19 cellular contexts compared by ENCODE assay signal in the genomic region with DNA sequence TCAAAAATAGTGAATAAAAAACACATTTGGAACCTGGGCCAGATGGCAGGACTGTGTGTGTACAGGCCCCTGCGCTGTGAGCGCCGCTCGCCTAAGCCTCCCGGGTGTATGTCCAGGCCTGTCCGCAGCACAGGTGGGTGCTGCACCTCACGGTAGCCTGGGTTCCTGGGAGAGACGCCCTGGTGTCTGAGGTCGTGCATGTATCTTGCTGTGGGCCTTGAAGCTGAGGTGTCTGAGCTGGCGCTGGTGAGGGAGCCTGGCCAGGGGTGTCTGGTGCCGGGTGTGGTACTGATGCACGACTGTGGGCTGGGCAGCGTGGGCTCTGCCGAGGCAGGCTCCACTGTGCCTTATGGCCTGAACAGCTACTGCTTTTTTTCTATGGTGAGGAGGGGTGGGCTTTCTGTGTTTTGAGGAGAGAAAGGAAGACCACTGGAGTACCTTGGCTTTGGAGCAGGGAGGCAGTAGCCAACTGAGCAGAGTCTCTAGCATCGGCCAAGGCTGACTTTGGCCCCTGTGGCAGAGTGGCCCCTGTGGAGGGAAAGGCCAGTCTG. TPM values are rescaled to one million over a fixed set of nuclear protein-coding genes. Genes with fewer than 3 reads are reported as not detected.
DNase-seq lines count a peak whose midpoint lies in the region; ATAC-seq and TF ChIP-seq lines count a peak whose summit lies in the region.
"Had no signal": no experiment of that assay in that cellular context is flagged by ENCODE, and none has a peak within 500 bp of the region (broad histone marks: within the 10 kb centered on the region; RNA-seq: fewer than 3 reads in every experiment).

No MANE protein-coding gene starts in this region.

- H3K36me3 Mint-ChIP-seq in activated naive CD4-positive, alpha-beta T cell treated with anti-CD3 and anti-CD28 coated beads, Interleukin-2, amount 50 U/mL, for 72 hours, result peaks cover 0 to 6% of the 10 kb centered on the region in 2 donors
- peaks cover 21% of the 10 kb centered on the region for H3K36me3 Mint-ChIP-seq in activated naive CD4-positive, alpha-beta T cell treated with anti-CD3 and anti-CD28 coated beads, Interleukin-2, amount 10 ng/mL, durations not matched to agents 7 days and 5 days
- H3K36me3 Mint-ChIP-seq in stimulated activated effector memory CD8-positive, alpha-beta T cell treated with anti-CD3 and anti-CD28 coated beads, Interleukin-12 subunit alpha, Interleukin-12 subunit beta, amount 100 ng/mL, for 72 hours, result peaks cover 71% of the 10 kb centered on the region

- no peaks in the 10 kb centered on the region for H3K27me3 Mint-ChIP-seq in activated naive CD4-positive, alpha-beta T cell treated with anti-CD3 and anti-CD28 coated beads, Interleukin-2, amount 10 ng/mL, durations not matched to agents 7 days and 5 days
- H3K27me3 Mint-ChIP-seq: memory B cell had no signal

- peak overlapping the region; percentile 59 for H3K27ac ChIP-seq in WERI-Rb-1
- H3K27ac ChIP-seq: pancreas had no signal

- no peaks in the 10 kb centered on the region for H3K27me3 ChIP-seq in WERI-Rb-1 (ENCODE audit: insufficient read depth, low read depth, severe bottlenecking)
- H3K27me3 ChIP-seq: pancreas had no signal

- no peak for DNase-seq in activated naive CD4-positive, alpha-beta T cell treated with anti-CD3 and anti-CD28 coated beads, Interleukin-2, amount 50 U/mL, for 72 hours (ENCODE audit: low spot score in 2 of 2)
- DNase-seq in activated naive CD4-positive, alpha-beta T cell treated with anti-CD3 and anti-CD28 coated beads, Interleukin-2, amount 10 ng/mL, durations not matched to agents 7 days and 5 days, result no peak
- DNase-seq in WERI-Rb-1 (peak; percentile 44), GF-D8 (lab: John Stamatoyannopoulos, UW) (no peak)
- no peak for DNase-seq in stimulated activated effector memory CD8-positive, alpha-beta T cell treated with anti-CD3 and anti-CD28 coated beads, Interleukin-12 subunit alpha, Interleukin-12 subunit beta, amount 100 ng/mL, for 72 hours (ENCODE audit: low spot score in 2 of 2)
- DNase-seq: ACHN; C1 segment of cervical spinal cord; cortex of kidney; glutamatergic neuron; NCI-H510A treated with DMSO at 0.1 percent for 48 hours; stimulated activated CD4-positive, alpha-beta T cell treated with anti-CD3 and anti-CD28 coated beads, Interleukin-15, amount 100 ng/mL, for 24 hours; T1000 had no signal

- H3K9me3 ChIP-seq in WERI-Rb-1 (ENCODE audit: severe bottlenecking), result no peaks in the 10 kb centered on the region
- H3K9me3 ChIP-seq: pancreas had no signal

- no peak overlapping the region for H3K4me3 ChIP-seq in WERI-Rb-1 (ENCODE audit: low read depth, low read length)
- H3K4me3 ChIP-seq: pancreas had no signal

- CTCF ChIA-PET in activated naive CD4-positive, alpha-beta T cell treated with anti-CD3 and anti-CD28 coated beads, Interleukin-2, amount 10 ng/mL, durations not matched to agents 7 days and 5 days (lab: Charles Lee), result no interaction called here

- no peaks in the 10 kb centered on the region for H3K9me3 Mint-ChIP-seq in activated naive CD4-positive, alpha-beta T cell treated with anti-CD3 and anti-CD28 coated beads, Interleukin-2, amount 50 U/mL, for 72 hours
- no peaks in the 10 kb centered on the region for H3K9me3 Mint-ChIP-seq in activated naive CD4-positive, alpha-beta T cell treated with anti-CD3 and anti-CD28 coated beads, Interleukin-2, amount 10 ng/mL, durations not matched to agents 7 days and 5 days
- no peaks in the 10 kb centered on the region for H3K9me3 Mint-ChIP-seq in stimulated activated effector memory CD8-positive, alpha-beta T cell treated with anti-CD3 and anti-CD28 coated beads, Interleukin-12 subunit alpha, Interleukin-12 subunit beta, amount 100 ng/mL, for 72 hours
- H3K9me3 Mint-ChIP-seq: activated T-helper 1 cell treated with anti-CD3 and anti-CD28 coated beads, Interleukin-12 subunit alpha, Interleukin-12 subunit beta, Interleukin-2, Interleukin-4 antibody, amounts not matched to agents 30 ng/mL and 10 ng/mL and 1 ng/mL, durations not matched to agents 14 hours and 24 hours and 36 hours; memory B cell had no signal

- TF ChIP-seq CTCF in WERI-Rb-1 (IDR thresholded peaks at IDR 0.05; ENCODE audit: low read depth, low read length), result no peak

- peaks cover 50% of the 10 kb centered on the region for H3K36me3 ChIP-seq in WERI-Rb-1

- no peak for ATAC-seq in activated naive CD4-positive, alpha-beta T cell treated with anti-CD3 and anti-CD28 coated beads, Interleukin-2, amount 50 U/mL, for 72 hours
- no peak for ATAC-seq in stimulated activated effector memory CD8-positive, alpha-beta T cell treated with anti-CD3 and anti-CD28 coated beads, Interleukin-12 subunit alpha, Interleukin-12 subunit beta, amount 100 ng/mL, for 72 hours
- no peak for ATAC-seq in GM18861 (IDR thresholded peaks at IDR 0.05; ENCODE audit: unreplicated experiment)
- ATAC-seq: pancreas, sciatic nerve had no signal

- peak overlapping the region; percentile 36 to 81 for H3K27ac Mint-ChIP-seq in activated naive CD4-positive, alpha-beta T cell treated with anti-CD3 and anti-CD28 coated beads, Interleukin-2, amount 50 U/mL, for 72 hours
- no peak overlapping the region for H3K27ac Mint-ChIP-seq in activated naive CD4-positive, alpha-beta T cell treated with anti-CD3 and anti-CD28 coated beads, Interleukin-2, amount 10 ng/mL, durations not matched to agents 7 days and 5 days
- peak overlapping the region; percentile 34 for H3K27ac Mint-ChIP-seq in stimulated activated effector memory CD8-positive, alpha-beta T cell treated with anti-CD3 and anti-CD28 coated beads, Interleukin-12 subunit alpha, Interleukin-12 subunit beta, amount 100 ng/mL, for 72 hours
- H3K27ac Mint-ChIP-seq: activated T-helper 1 cell treated with anti-CD3 and anti-CD28 coated beads, Interleukin-12 subunit alpha, Interleukin-12 subunit beta, Interleukin-2, Interleukin-4 antibody, amounts not matched to agents 30 ng/mL and 10 ng/mL and 1 ng/mL, durations not matched to agents 14 hours and 24 hours and 36 hours had no signal

- peaks cover 10% of the 10 kb centered on the region for H3K4me1 Mint-ChIP-seq in activated naive CD4-positive, alpha-beta T cell treated with anti-CD3 and anti-CD28 coated beads, Interleukin-2, amount 10 ng/mL, durations not matched to agents 7 days and 5 days
- peaks cover 34% of the 10 kb centered on the region for H3K4me1 Mint-ChIP-seq in stimulated activated effector memory CD8-positive, alpha-beta T cell treated with anti-CD3 and anti-CD28 coated beads, Interleukin-12 subunit alpha, Interleukin-12 subunit beta, amount 100 ng/mL, for 72 hours

- H3K4me3 Mint-ChIP-seq in activated naive CD4-positive, alpha-beta T cell treated with anti-CD3 and anti-CD28 coated beads, Interleukin-2, amount 10 ng/mL, durations not matched to agents 7 days and 5 days, result no peak overlapping the region
- no peak overlapping the region for H3K4me3 Mint-ChIP-seq in stimulated activated effector memory CD8-positive, alpha-beta T cell treated with anti-CD3 and anti-CD28 coated beads, Interleukin-12 subunit alpha, Interleukin-12 subunit beta, amount 100 ng/mL, for 72 hours
- H3K4me3 Mint-ChIP-seq: activated T-helper 1 cell treated with anti-CD3 and anti-CD28 coated beads, Interleukin-12 subunit alpha, Interleukin-12 subunit beta, Interleukin-2, Interleukin-4 antibody, amounts not matched to agents 30 ng/mL and 10 ng/mL and 1 ng/mL, durations not matched to agents 14 hours and 24 hours and 36 hours; memory B cell had no signal

RNA-seq across cellular contexts. Expression of a gene that starts 4.2 kb away (rescaled TPM):
- total RNA-seq in activated naive CD4-positive, alpha-beta T cell treated with anti-CD3 and anti-CD28 coated beads, Interleukin-2, amount 50 U/mL, for 72 hours, result 10 to 100 TPM; 17.6 to 55.4 TPM

RNA-seq across cellular contexts. Expression of a gene that starts 10.4 kb away (rescaled TPM):
- total RNA-seq in activated naive CD4-positive, alpha-beta T cell treated with anti-CD3 and anti-CD28 coated beads, Interleukin-2, amount 50 U/mL, for 72 hours, result 10 to 100 TPM; 79.9 to 93.9 TPM

RNA-seq across cellular contexts. Expression of a gene that starts 11.5 kb away (rescaled TPM):
- 100 to 1,000 TPM; 295 to 349 TPM for total RNA-seq in activated naive CD4-positive, alpha-beta T cell treated with anti-CD3 and anti-CD28 coated beads, Interleukin-2, amount 50 U/mL, for 72 hours

RNA-seq across cellular contexts. Expression of a gene that starts 23.5 kb away (rescaled TPM):
- total RNA-seq in activated naive CD4-positive, alpha-beta T cell treated with anti-CD3 and anti-CD28 coated beads, Interleukin-2, amount 50 U/mL, for 72 hours, result not detected
- total RNA-seq: bronchial epithelial cell, G401 had no signal

RNA-seq across cellular contexts. Expression of a gene that starts 47.4 kb away (rescaled TPM):
- 10 to 100 TPM; 37.0 to 66.7 TPM for total RNA-seq in activated naive CD4-positive, alpha-beta T cell treated with anti-CD3 and anti-CD28 coated beads, Interleukin-2, amount 50 U/mL, for 72 hours
